Comparison of ENCODE assay signal across 10 cellular contexts in the genomic region with DNA sequence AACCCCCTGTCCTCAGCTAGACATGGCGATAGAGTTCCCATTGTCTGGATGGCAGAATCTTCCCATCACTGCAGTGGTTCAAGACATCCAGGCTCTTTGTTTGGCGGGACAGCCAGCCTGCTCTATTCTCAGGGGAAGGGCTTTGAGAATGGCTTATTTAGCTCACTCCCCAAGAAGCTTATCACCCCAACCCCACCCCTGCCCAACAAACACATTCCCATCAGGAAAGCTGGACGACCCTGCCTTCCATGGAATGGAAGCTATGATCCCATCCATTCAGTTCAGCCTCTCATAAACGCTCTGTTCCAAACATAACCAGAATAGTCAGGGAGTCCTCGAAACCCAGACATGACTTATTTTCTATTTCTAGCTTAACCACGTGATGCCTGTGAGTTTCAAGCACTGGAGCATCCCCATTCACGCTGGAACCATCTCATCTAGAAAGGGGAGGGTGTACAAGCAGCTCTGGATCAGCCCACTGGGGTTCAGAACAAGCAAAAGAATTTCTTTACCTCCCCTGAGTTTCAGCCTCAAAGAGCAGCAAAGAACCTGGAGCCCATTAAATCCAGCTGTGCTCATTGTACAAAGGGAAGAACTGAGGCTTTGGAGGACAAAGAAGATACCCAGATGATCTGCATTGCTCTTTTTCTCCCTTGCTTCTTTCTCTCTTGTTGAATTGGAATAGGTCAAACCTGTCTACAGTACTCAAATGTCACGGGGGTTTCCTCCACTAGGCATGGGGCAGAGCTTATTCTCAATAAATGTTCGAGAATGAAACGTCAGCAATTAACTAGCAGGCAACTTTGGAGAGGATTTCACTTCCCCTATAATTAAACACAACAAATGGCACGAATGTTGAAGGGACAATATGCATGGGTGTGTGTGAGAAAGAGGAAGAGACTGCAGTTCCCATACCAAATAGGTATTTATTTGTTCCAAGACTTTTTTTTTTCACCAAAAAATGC.
DNase-seq lines count a peak whose midpoint lies in the region; ATAC-seq, FAIRE-seq and TF ChIP-seq lines count a peak whose summit lies in the region.
"Had no signal": no experiment of that assay in that cellular context is flagged by ENCODE, and none has a peak within 500 bp of the region (broad histone marks: within the 10 kb centered on the region; RNA-seq: fewer than 3 reads in every experiment).

No MANE protein-coding gene starts in this region.

- peak; percentile 67 for DNase-seq in GM13976 (ENCODE audit: low spot score)
- DNase-seq in GM12878 (ENCODE audit: low read depth, low spot score) = peak; percentile 80
- DNase-seq in stimulated activated naive CD4-positive, alpha-beta T cell (lab: John Stamatoyannopoulos, UW) = no peak
- DNase-seq in HPDE6-E6E7 (ENCODE audit: extremely low spot score) = no peak
- no peak for DNase-seq in activated T-cell treated with anti-CD3 and anti-CD28 coated beads for 4 hours
- DNase-seq: T-helper 2 cell had no signal

- TF ChIP-seq POLR2A in GM12878 (IDR thresholded peaks at IDR 0.05; ENCODE audit: low read depth, low read length) = no peak

- WGBS in GM12878 (ENCODE audit: insufficient coverage, insufficient replicate concordance, low lambda C conversion rate, missing lambda C conversion rate) = 14% methylated on average over 11 of the region's 11 CpGs

- SMC1A ChIA-PET in GM12878 (lab: Charles Lee; ENCODE audit: uncharacterized antibody, unreplicated experiment) = interaction anchor here (0.7 to 22.0 kb wide), 28 partner anchors 10 to 510 kb away, joined by 3 to 303 read pairs (median 6); no protein-coding TSS in a partner anchor

- H3K4me3 ChIP-seq in GM12878 (0 out of 2 replicates have a peak overlapping the region, but pooled peaks have one; percentile 43), neutrophil (ENCODE audit: low read depth in 1 of 2, low read length in 1 of 2) (no peak overlapping the region)

- peak overlapping the region; percentile 73 for H3K4me2 ChIP-seq in GM12878 (ENCODE audit: control insufficient read depth, insufficient read depth)

- intact Hi-C loops in GM12878 (cut with micrococcal nuclease; ENCODE audit: unreplicated experiment) = no loop called here

- no peaks in the 10 kb centered on the region for H3K27me3 ChIP-seq in GM12878 (replicated peaks in 1 of 2; ENCODE audit: control insufficient read depth in 2 of 2, insufficient read depth in 2 of 2, low read length in 1 of 2)
- no peaks in the 10 kb centered on the region for H3K27me3 ChIP-seq in neutrophil

- no peaks in the 10 kb centered on the region for H3K9me3 ChIP-seq in GM12878 (replicated peaks; ENCODE audit: control insufficient read depth, insufficient read depth, low read length)
- H3K9me3 ChIP-seq in neutrophil = no peaks in the 10 kb centered on the region

- CTCF ChIA-PET in GM12878 (lab: Yijun Ruan, JAX) = interaction anchor here (0.6 to 4.7 kb wide), 18 partner anchors 8 to 516 kb away, joined by 3 to 32 read pairs (median 5); no protein-coding TSS in a partner anchor

- RAD21 ChIA-PET in GM12878 (lab: Charles Lee; ENCODE audit: unreplicated experiment) = interaction anchor here (0.6 to 13.5 kb wide), 28 partner anchors 8 to 1382 kb away, joined by 3 to 162 read pairs (median 5); no protein-coding TSS in a partner anchor

- H3K4me1 ChIP-seq in GM12878 (ENCODE audit: control insufficient read depth, insufficient read depth, low read length) (peaks cover 35% of the 10 kb centered on the region), neutrophil (ENCODE audit: control insufficient read depth in 1 of 2, insufficient read depth in 1 of 2, low read depth in 1 of 2, low read length in 1 of 2) (peaks cover 27 to 62% of the 10 kb centered on the region in 2 experiments)

- TF ChIP-seq RAD21 in GM12878 (IDR thresholded peaks at IDR 0.05; ENCODE audit: insufficient read depth, low read depth, low read length) = peak; percentile 21; the same call in 1 of the 2 replicates

- H3K36me3 ChIP-seq in GM12878 (ENCODE audit: control insufficient read depth in 2 of 2, insufficient read depth in 2 of 2, low read length in 1 of 2) (no peaks in the 10 kb centered on the region; a peak in 1 of 4 replicates), neutrophil (no peaks in the 10 kb centered on the region)

- peak overlapping the region; percentile 62 for H3K9ac ChIP-seq in GM12878 (ENCODE audit: control insufficient read depth, insufficient read depth, low read length)

- TF ChIP-seq EP300 in GM12878 (IDR thresholded peaks at IDR 0.05; ENCODE audit: borderline replicate concordance in 1 of 2, control insufficient read depth in 1 of 2, low read depth in 2 of 2, low read length in 2 of 2) = peak; percentile 84 to 91; a peak in 2 of 4 replicates

- H3K27ac ChIP-seq in GM12878 (ENCODE audit: control insufficient read depth, insufficient read depth) (peak overlapping the region; percentile 72), neutrophil (peak overlapping the region; percentile 75)

- H3K79me2 ChIP-seq in GM12878 (ENCODE audit: control insufficient read depth, insufficient read depth, low read length) = no peaks in the 10 kb centered on the region

- in situ Hi-C loops in GM13976 (cut with MboI; ENCODE audit: low sequenced_read_pairs, unreplicated experiment) = no loop called here
- in situ Hi-C loops in GM12878 (cut with MboI) = no loop called here

- H2AFZ ChIP-seq in GM12878 (ENCODE audit: control insufficient read depth, low read depth, low read length) = no peak overlapping the region; the same call in none of the 2 replicates

- TSS peak; percentile 94 for BruUV-seq in GM12878 (replicated peaks; lab: Mats Ljungman, UMichigan)

- TF ChIP-seq CTCF in GM13976 (IDR thresholded peaks at IDR 0.05; ENCODE audit: borderline replicate concordance, control extremely low read depth, extremely low read depth, insufficient read depth, missing control alignments) = no peak
- TF ChIP-seq CTCF in GM12878 (IDR thresholded peaks at IDR 0.05 in 2 of 3, conservative IDR thresholded peaks at IDR 0.05 in 1 of 3; ENCODE audit: control insufficient read depth in 2 of 3, extremely low read depth in 1 of 3, insufficient read depth in 1 of 3, low read depth in 3 of 3, low read length in 3 of 3) = no peak
- no peak for TF ChIP-seq CTCF in neutrophil (IDR thresholded peaks at IDR 0.05)

- peak; percentile 83 for FAIRE-seq in GM12878 (lab: Jason Lieb, UNC)
- FAIRE-seq: endometrium had no signal

- ATAC-seq in HG03095 (IDR thresholded peaks at IDR 0.05; ENCODE audit: unreplicated experiment) (peak; percentile 65), GM12878 (peak; percentile 90), GM18867 (IDR thresholded peaks at IDR 0.05; ENCODE audit: unreplicated experiment) (no peak)

- POLR2A ChIA-PET in GM12878 (lab: Charles Lee) = interaction anchor here (0.6 to 3.0 kb wide), 16 partner anchors 12 to 833 kb away, joined by 3 to 17 read pairs (median 6); no protein-coding TSS in a partner anchor

- no peaks in the 10 kb centered on the region for H4K20me1 ChIP-seq in GM12878 (ENCODE audit: control insufficient read depth, insufficient read depth)

TF ChIP-seq in GM12878, 131 proteins besides CTCF, POLR2A, EP300 and RAD21 (continues in another document):
- TF ChIP-seq, protein P1, sequence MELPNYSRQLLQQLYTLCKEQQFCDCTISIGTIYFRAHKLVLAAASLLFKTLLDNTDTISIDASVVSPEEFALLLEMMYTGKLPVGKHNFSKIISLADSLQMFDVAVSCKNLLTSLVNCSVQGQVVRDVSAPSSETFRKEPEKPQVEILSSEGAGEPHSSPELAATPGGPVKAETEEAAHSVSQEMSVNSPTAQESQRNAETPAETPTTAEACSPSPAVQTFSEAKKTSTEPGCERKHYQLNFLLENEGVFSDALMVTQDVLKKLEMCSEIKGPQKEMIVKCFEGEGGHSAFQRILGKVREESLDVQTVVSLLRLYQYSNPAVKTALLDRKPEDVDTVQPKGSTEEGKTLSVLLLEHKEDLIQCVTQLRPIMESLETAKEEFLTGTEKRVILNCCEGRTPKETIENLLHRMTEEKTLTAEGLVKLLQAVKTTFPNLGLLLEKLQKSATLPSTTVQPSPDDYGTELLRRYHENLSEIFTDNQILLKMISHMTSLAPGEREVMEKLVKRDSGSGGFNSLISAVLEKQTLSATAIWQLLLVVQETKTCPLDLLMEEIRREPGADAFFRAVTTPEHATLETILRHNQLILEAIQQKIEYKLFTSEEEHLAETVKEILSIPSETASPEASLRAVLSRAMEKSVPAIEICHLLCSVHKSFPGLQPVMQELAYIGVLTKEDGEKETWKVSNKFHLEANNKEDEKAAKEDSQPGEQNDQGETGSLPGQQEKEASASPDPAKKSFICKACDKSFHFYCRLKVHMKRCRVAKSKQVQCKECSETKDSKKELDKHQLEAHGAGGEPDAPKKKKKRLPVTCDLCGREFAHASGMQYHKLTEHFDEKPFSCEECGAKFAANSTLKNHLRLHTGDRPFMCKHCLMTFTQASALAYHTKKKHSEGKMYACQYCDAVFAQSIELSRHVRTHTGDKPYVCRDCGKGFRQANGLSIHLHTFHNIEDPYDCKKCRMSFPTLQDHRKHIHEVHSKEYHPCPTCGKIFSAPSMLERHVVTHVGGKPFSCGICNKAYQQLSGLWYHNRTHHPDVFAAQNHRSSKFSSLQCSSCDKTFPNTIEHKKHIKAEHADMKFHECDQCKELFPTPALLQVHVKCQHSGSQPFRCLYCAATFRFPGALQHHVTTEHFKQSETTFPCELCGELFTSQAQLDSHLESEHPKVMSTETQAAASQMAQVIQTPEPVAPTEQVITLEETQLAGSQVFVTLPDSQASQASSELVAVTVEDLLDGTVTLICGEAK (IDR thresholded peaks at IDR 0.05; ENCODE audit: borderline replicate concordance) = no peak
- TF ChIP-seq MXI1 (IDR thresholded peaks at IDR 0.05; ENCODE audit: low read depth, low read length) (peak; percentile 61), SMAD5 (IDR thresholded peaks at IDR 0.05; ENCODE audit: low read depth) (no peak), ZNF384 (IDR thresholded peaks at IDR 0.05; ENCODE audit: borderline replicate concordance, low read depth, low read length) (peak; percentile 27; the same call in 1 of the 2 replicates), YBX1 (IDR thresholded peaks at IDR 0.05) (no peak), NFXL1 (IDR thresholded peaks at IDR 0.05; ENCODE audit: borderline replicate concordance) (no peak), DPF2 (IDR thresholded peaks at IDR 0.05) (peak; percentile 78)
- TF ChIP-seq, protein P2, sequence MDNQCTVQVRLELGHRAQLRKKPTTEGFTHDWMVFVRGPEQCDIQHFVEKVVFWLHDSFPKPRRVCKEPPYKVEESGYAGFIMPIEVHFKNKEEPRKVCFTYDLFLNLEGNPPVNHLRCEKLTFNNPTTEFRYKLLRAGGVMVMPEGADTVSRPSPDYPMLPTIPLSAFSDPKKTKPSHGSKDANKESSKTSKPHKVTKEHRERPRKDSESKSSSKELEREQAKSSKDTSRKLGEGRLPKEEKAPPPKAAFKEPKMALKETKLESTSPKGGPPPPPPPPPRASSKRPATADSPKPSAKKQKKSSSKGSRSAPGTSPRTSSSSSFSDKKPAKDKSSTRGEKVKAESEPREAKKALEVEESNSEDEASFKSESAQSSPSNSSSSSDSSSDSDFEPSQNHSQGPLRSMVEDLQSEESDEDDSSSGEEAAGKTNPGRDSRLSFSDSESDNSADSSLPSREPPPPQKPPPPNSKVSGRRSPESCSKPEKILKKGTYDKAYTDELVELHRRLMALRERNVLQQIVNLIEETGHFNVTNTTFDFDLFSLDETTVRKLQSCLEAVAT (IDR thresholded peaks at IDR 0.05) = peak; percentile 42; the same call in 1 of the 2 replicates

Comparison
In these comparisons a context has a peak if more than half of its experiments do, and no peak if none do; other contexts are left out.
1. DNase-seq: peak in GM13976 (single experiment) and GM12878 (single experiment); none in stimulated activated naive CD4-positive, alpha-beta T cell (0 of 6), HPDE6-E6E7 (single experiment) and activated T-cell treated with anti-CD3 and anti-CD28 coated beads for 4 hours (single experiment).